In the genomic region with DNA sequence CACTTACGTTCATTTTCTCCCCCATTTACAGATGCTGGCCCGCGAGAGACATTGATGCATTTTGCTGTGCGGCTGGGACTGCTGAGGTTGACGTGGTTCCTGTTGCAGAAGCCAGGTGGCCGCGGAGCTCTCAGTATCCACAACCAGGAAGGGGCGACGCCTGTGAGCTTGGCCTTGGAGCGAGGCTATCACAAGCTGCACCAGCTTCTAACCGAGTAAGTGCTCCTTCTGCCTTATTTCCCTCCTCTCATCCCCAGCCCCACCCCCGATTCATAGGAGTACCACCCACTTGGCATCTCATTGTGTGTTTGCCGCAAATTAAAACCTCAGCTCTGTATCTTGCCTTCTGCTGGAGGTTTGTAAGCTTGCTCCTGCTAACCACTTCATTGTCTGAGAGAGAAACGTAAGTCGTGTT, we compare ENCODE assay signal across 8 cellular contexts.
DNase-seq lines count a peak whose midpoint lies in the region; ATAC-seq and TF ChIP-seq lines count a peak whose summit lies in the region.

No MANE protein-coding gene starts in this region.

- H3K36me3 ChIP-seq in heart right ventricle, result peaks cover 0 to 18% (median 0%) of the 10 kb centered on the region in 9 donors

- intact Hi-C loops in heart right ventricle (cut with DNase I), result loop anchor here in 2 of 10 donors (5.0 kb wide), 1 partner anchor 39 kb away; no protein-coding TSS in a partner anchor

- H3K27ac ChIP-seq in heart right ventricle, result peak overlapping the region in 9 of 10 donors; percentile 21 to 90 (median 56)

- ATAC-seq in heart right ventricle (peak; percentile 52 to 81 (median 70)), GM21737 (IDR thresholded peaks at IDR 0.05; ENCODE audit: unreplicated experiment) (no peak), HG02870 (IDR thresholded peaks at IDR 0.05; ENCODE audit: unreplicated experiment) (no peak)

- no peaks in the 10 kb centered on the region for H3K9me3 ChIP-seq in heart right ventricle

- H3K4me3 ChIP-seq in heart right ventricle, result peak overlapping the region in 6 of 10 donors; percentile 4 to 34 (median 14)

- no peaks in the 10 kb centered on the region for H3K27me3 ChIP-seq in heart right ventricle

- peak in 7 of 9 donors; percentile 21 to 59 (median 37) for TF ChIP-seq CTCF in heart right ventricle (IDR thresholded peaks at IDR 0.05)

- peaks cover 10 to 80% (median 65%) of the 10 kb centered on the region in 9 donors for H3K4me1 ChIP-seq in heart right ventricle

- 35 to 36% methylated on average over 15 of the region's 15 CpGs for WGBS in heart right ventricle, 2 donors

- peak; percentile 5 for DNase-seq in stimulated activated CD4-positive, alpha-beta T cell treated with anti-CD3 and anti-CD28 coated beads, Interleukin-12 subunit alpha, Interleukin-12 subunit beta, amount 100 ng/mL, for 4 hours
- no peak for DNase-seq in stimulated activated CD4-positive, alpha-beta T cell treated with anti-CD3 and anti-CD28 coated beads, Interleukin-4, amount 100 ng/mL, for 24 hours
- peak; percentile 17 for DNase-seq in activated CD8-positive, alpha-beta memory T cell treated with anti-CD3 and anti-CD28 coated beads, Interleukin-2, amount 50 U/mL, for 1 hour (ENCODE audit: extremely low read depth)
- peak; percentile 58 to 77 for DNase-seq in heart right ventricle
- DNase-seq in stimulated activated CD8-positive, alpha-beta memory T cell treated with anti-CD3 and anti-CD28 coated beads, Interleukin-12 subunit alpha, Interleukin-12 subunit beta, amount 100 ng/mL, for 4 hours (ENCODE audit: low read depth), result peak; percentile 6
- no peak for DNase-seq in NK-92 (lab: John Stamatoyannopoulos, UW; ENCODE audit: unreplicated experiment)

Comparison
In these comparisons a context has a peak if more than half of its experiments do, and no peak if none do; other contexts are left out.
1. DNase-seq: peak in stimulated activated CD4-positive, alpha-beta T cell treated with anti-CD3 and anti-CD28 coated beads, Interleukin-12 subunit alpha, Interleukin-12 subunit beta, amount 100 ng/mL, for 4 hours (single experiment), activated CD8-positive, alpha-beta memory T cell treated with anti-CD3 and anti-CD28 coated beads, Interleukin-2, amount 50 U/mL, for 1 hour (single experiment), heart right ventricle (2 of 2) and stimulated activated CD8-positive, alpha-beta memory T cell treated with anti-CD3 and anti-CD28 coated beads, Interleukin-12 subunit alpha, Interleukin-12 subunit beta, amount 100 ng/mL, for 4 hours (single experiment); none in stimulated activated CD4-positive, alpha-beta T cell treated with anti-CD3 and anti-CD28 coated beads, Interleukin-4, amount 100 ng/mL, for 24 hours (single experiment) and NK-92 (single experiment).
2. ATAC-seq: peak in heart right ventricle (8 of 8); none in GM21737 (single experiment) and HG02870 (single experiment).